Comparison of ENCODE assay signal across 33 cellular contexts in genomic region chr4:91984466-91984865, GRCh38.
"Had no signal": no experiment of that assay in that cellular context is flagged by ENCODE, and none has a peak within 500 bp of the region (broad histone marks: within the 10 kb centered on the region; RNA-seq: fewer than 3 reads in every experiment).

No MANE protein-coding gene starts in this region.

- H3K27me3 ChIP-seq: adrenal gland, ascending aorta, body of pancreas, esophagus squamous epithelium, gastroesophageal sphincter had no signal

- H3K9me3 Mint-ChIP-seq: activated B cell treated with CpG ODN at 0.5 μM for 24 hours; activated CD4-positive, alpha-beta memory T cell treated with anti-CD3 and anti-CD28 coated beads for 36 hours; activated CD4-positive, alpha-beta T cell treated with anti-CD3 and anti-CD28 coated beads, Interleukin-2, amount 10 ng/mL, durations not matched to agents 24 days and 14 days; activated naive CD4-positive, alpha-beta T cell treated with anti-CD3 and anti-CD28 coated beads, Interleukin-2, amount 50 U/mL, for 24 hours had no signal

- H3K36me3 ChIP-seq: adrenal gland, ascending aorta, esophagus squamous epithelium, gastroesophageal sphincter, WERI-Rb-1 had no signal

- H3K36me3 Mint-ChIP-seq: activated CD4-positive, alpha-beta memory T cell treated with anti-CD3 and anti-CD28 coated beads for 36 hours; activated CD8-positive, alpha-beta memory T cell treated with anti-CD3 and anti-CD28 coated beads, Interleukin-2, amount 10 ng/mL, durations not matched to agents 7 days and 5 days; activated naive CD4-positive, alpha-beta T cell treated with anti-CD3 and anti-CD28 coated beads, Interleukin-2, amount 50 U/mL, for 24 hours; activated naive CD8-positive, alpha-beta T cell treated with anti-CD3 and anti-CD28 coated beads for 36 hours had no signal

- ATAC-seq: activated CD4-positive, CD25-positive, alpha-beta regulatory T cell treated with anti-CD3 and anti-CD28 coated beads, Interleukin-2, amount 50 U/mL, for 24 hours; activated CD8-positive, alpha-beta memory T cell treated with anti-CD3 and anti-CD28 coated beads, Interleukin-2, amount 10 ng/mL, durations not matched to agents 7 days and 5 days; activated CD8-positive, alpha-beta T cell treated with anti-CD3 and anti-CD28 coated beads, Interleukin-2, amount 10 ng/mL, durations not matched to agents 7 days and 5 days; activated naive CD8-positive, alpha-beta T cell treated with anti-CD3 and anti-CD28 coated beads, Interleukin-2, amount 50 U/mL, for 24 hours; body of pancreas; gastroesophageal sphincter; T-helper 17 cell had no signal

- H3K4me3 ChIP-seq: adrenal gland, ascending aorta, body of pancreas, esophagus squamous epithelium, gastroesophageal sphincter had no signal

- H3K4me1 Mint-ChIP-seq: activated B cell treated with CpG ODN at 0.5 μM for 24 hours; activated CD4-positive, alpha-beta T cell treated with anti-CD3 and anti-CD28 coated beads, Interleukin-2, amount 10 ng/mL, durations not matched to agents 24 days and 14 days; activated CD8-positive, alpha-beta memory T cell treated with anti-CD3 and anti-CD28 coated beads, Interleukin-2, amount 10 ng/mL, durations not matched to agents 7 days and 5 days; activated naive CD4-positive, alpha-beta T cell treated with anti-CD3 and anti-CD28 coated beads, Interleukin-2, amount 50 U/mL, for 24 hours; activated naive CD8-positive, alpha-beta T cell treated with anti-CD3 and anti-CD28 coated beads for 36 hours; activated naive CD8-positive, alpha-beta T cell treated with anti-CD3 and anti-CD28 coated beads, Interleukin-2, amount 50 U/mL, for 24 hours; T-helper 17 cell had no signal

- H3K27me3 Mint-ChIP-seq: activated B cell treated with CpG ODN at 0.5 μM for 24 hours; activated CD4-positive, alpha-beta memory T cell treated with anti-CD3 and anti-CD28 coated beads for 36 hours; activated CD4-positive, alpha-beta T cell treated with anti-CD3 and anti-CD28 coated beads, Interleukin-2, amount 10 ng/mL, durations not matched to agents 24 days and 14 days; activated CD8-positive, alpha-beta memory T cell treated with anti-CD3 and anti-CD28 coated beads, Interleukin-2, amount 10 ng/mL, durations not matched to agents 7 days and 5 days; activated naive CD4-positive, alpha-beta T cell treated with anti-CD3 and anti-CD28 coated beads, Interleukin-2, amount 50 U/mL, for 24 hours; activated naive CD8-positive, alpha-beta T cell treated with anti-CD3 and anti-CD28 coated beads for 36 hours; activated naive CD8-positive, alpha-beta T cell treated with anti-CD3 and anti-CD28 coated beads, Interleukin-2, amount 50 U/mL, for 24 hours; T-helper 17 cell had no signal

- H3K27ac Mint-ChIP-seq: activated B cell treated with CpG ODN at 0.5 μM for 24 hours; activated CD4-positive, alpha-beta memory T cell treated with anti-CD3 and anti-CD28 coated beads for 36 hours; activated CD4-positive, alpha-beta T cell treated with anti-CD3 and anti-CD28 coated beads, Interleukin-2, amount 10 ng/mL, durations not matched to agents 24 days and 14 days; activated CD8-positive, alpha-beta memory T cell treated with anti-CD3 and anti-CD28 coated beads, Interleukin-2, amount 10 ng/mL, durations not matched to agents 7 days and 5 days; activated CD8-positive, alpha-beta T cell treated with anti-CD3 and anti-CD28 coated beads, Interleukin-2, amount 10 ng/mL, durations not matched to agents 7 days and 5 days; activated naive CD4-positive, alpha-beta T cell treated with anti-CD3 and anti-CD28 coated beads for 36 hours; activated naive CD4-positive, alpha-beta T cell treated with anti-CD3 and anti-CD28 coated beads, Interleukin-2, amount 50 U/mL, for 24 hours; activated naive CD8-positive, alpha-beta T cell treated with anti-CD3 and anti-CD28 coated beads for 36 hours; activated naive CD8-positive, alpha-beta T cell treated with anti-CD3 and anti-CD28 coated beads, Interleukin-2, amount 50 U/mL, for 24 hours; activated T-helper 1 cell treated with anti-CD3 and anti-CD28 coated beads, Interleukin-12 subunit alpha, Interleukin-12 subunit beta, Interleukin-2, Interleukin-4 antibody, amounts not matched to agents 30 ng/mL and 10 ng/mL and 1 ng/mL, durations not matched to agents 14 hours and 24 hours and 36 hours; activated T-helper 2 cell treated with anti-CD3 and anti-CD28 coated beads, Interferon-gamma antibody, Interleukin-2, Interleukin-4, amounts not matched to agents 10 μg/mL and 5 μg/mL and 100 μg/mL, durations not matched to agents 14 hours and 24 hours and 36 hours; T-helper 17 cell; T-helper 2 cell treated with Interferon-gamma antibody and Interleukin-4, amounts not matched to agents 5 μg/mL and 100 μg/mL, for 36 hours had no signal

- FAIRE-seq: endometrium, endothelial cell of umbilical vein had no signal

- H3K27ac ChIP-seq: adrenal gland, ascending aorta, body of pancreas, epithelial cell of prostate, esophagus squamous epithelium, gastroesophageal sphincter, WERI-Rb-1 had no signal

- DNase-seq: activated B cell treated with CpG ODN at 0.5 μM for 24 hours; activated CD4-positive, alpha-beta memory T cell treated with anti-CD3 and anti-CD28 coated beads for 36 hours; activated CD4-positive, alpha-beta T cell treated with anti-CD3 and anti-CD28 coated beads, Interleukin-2, amount 10 ng/mL, durations not matched to agents 24 days and 14 days; activated CD8-positive, alpha-beta memory T cell treated with anti-CD3 and anti-CD28 coated beads, Interleukin-2, amount 10 ng/mL, durations not matched to agents 7 days and 5 days; activated CD8-positive, alpha-beta memory T cell treated with anti-CD3 and anti-CD28 coated beads, Interleukin-2, amount 50 U/mL, for 4 hours; activated CD8-positive, alpha-beta T cell treated with anti-CD3 and anti-CD28 coated beads, Interleukin-2, amount 10 ng/mL, durations not matched to agents 7 days and 5 days; activated effector memory CD4-positive, alpha-beta T cell treated with anti-CD3 and anti-CD28 coated beads, Interleukin-2, amount 50 U/mL, for 16 hours; activated naive CD4-positive, alpha-beta T cell treated with anti-CD3 and anti-CD28 coated beads for 36 hours; activated naive CD8-positive, alpha-beta T cell treated with anti-CD3 and anti-CD28 coated beads for 36 hours; activated naive CD8-positive, alpha-beta T cell treated with anti-CD3 and anti-CD28 coated beads, Interleukin-2, amount 50 U/mL, for 24 hours; activated T-cell treated with anti-CD3 and anti-CD28 coated beads, Interleukin-2, amount 50 U/mL, for 1 hour; activated T-cell treated with anti-CD3 and anti-CD28 coated beads, Interleukin-2, amount 50 U/mL, for 48 hours; adrenal gland; body of pancreas; caudate nucleus; effector CD8-positive, alpha-beta T cell; esophagus squamous epithelium; foreskin melanocyte; head of caudate nucleus; T-helper 1 cell; T-helper 17 cell; T1000; WERI-Rb-1 had no signal

- H3K4me1 ChIP-seq: adrenal gland, ascending aorta, body of pancreas, esophagus squamous epithelium, gastroesophageal sphincter had no signal

- H3K9me3 ChIP-seq: adrenal gland, ascending aorta, body of pancreas, esophagus squamous epithelium, gastroesophageal sphincter had no signal

- H3K4me3 Mint-ChIP-seq: activated B cell treated with CpG ODN at 0.5 μM for 24 hours; activated CD4-positive, alpha-beta memory T cell treated with anti-CD3 and anti-CD28 coated beads for 36 hours; activated CD4-positive, alpha-beta T cell treated with anti-CD3 and anti-CD28 coated beads, Interleukin-2, amount 10 ng/mL, durations not matched to agents 24 days and 14 days; activated CD8-positive, alpha-beta memory T cell treated with anti-CD3 and anti-CD28 coated beads, Interleukin-2, amount 10 ng/mL, durations not matched to agents 7 days and 5 days; activated CD8-positive, alpha-beta T cell treated with anti-CD3 and anti-CD28 coated beads, Interleukin-2, amount 10 ng/mL, durations not matched to agents 7 days and 5 days; activated naive CD4-positive, alpha-beta T cell treated with anti-CD3 and anti-CD28 coated beads for 36 hours; activated naive CD4-positive, alpha-beta T cell treated with anti-CD3 and anti-CD28 coated beads, Interleukin-2, amount 50 U/mL, for 24 hours; activated naive CD8-positive, alpha-beta T cell treated with anti-CD3 and anti-CD28 coated beads for 36 hours; activated naive CD8-positive, alpha-beta T cell treated with anti-CD3 and anti-CD28 coated beads, Interleukin-2, amount 50 U/mL, for 24 hours; activated T-helper 1 cell treated with anti-CD3 and anti-CD28 coated beads, Interleukin-12 subunit alpha, Interleukin-12 subunit beta, Interleukin-2, Interleukin-4 antibody, amounts not matched to agents 30 ng/mL and 10 ng/mL and 1 ng/mL, durations not matched to agents 14 hours and 24 hours and 36 hours; T-helper 17 cell; T-helper 2 cell treated with Interferon-gamma antibody and Interleukin-4, amounts not matched to agents 5 μg/mL and 100 μg/mL, for 36 hours had no signal
